ENCODE assay signal across 8 cellular contexts in genomic region chr1:210400043-210400840, GRCh38.
DNase-seq lines count a peak whose midpoint lies in the region; ATAC-seq, FAIRE-seq and TF ChIP-seq lines count a peak whose summit lies in the region.

No MANE protein-coding gene starts in this region.

- DNase-seq in GM06990 (ENCODE audit: extremely low read depth, insufficient read length) = peak; percentile 20
- DNase-seq in Jurkat, Clone E6-1 (ENCODE audit: low read depth, low spot score) = peak; percentile 53
- peak; percentile 68 for DNase-seq in RKO (ENCODE audit: low spot score)
- DNase-seq in frontal cortex (ENCODE audit: low spot score in 2 of 2) = peak; percentile 19 to 58
- DNase-seq in trophoblast cell = peak; percentile 42 to 75
- DNase-seq in mesenteric fat pad (ENCODE audit: low spot score) = no peak

- TF ChIP-seq CTCF in GM06990 (IDR thresholded peaks at IDR 0.05; ENCODE audit: insufficient read depth, low read length, poor library complexity, severe bottlenecking) = peak; percentile 87

- no peak overlapping the region for H4K8ac ChIP-seq in trophoblast cell (ENCODE audit: low read depth, low read length)

- H3K18ac ChIP-seq in trophoblast cell (ENCODE audit: low read length) = no peak overlapping the region

- no peak overlapping the region for H2BK12ac ChIP-seq in trophoblast cell (ENCODE audit: low read length)

- no peak overlapping the region for H3K27ac ChIP-seq in trophoblast cell (ENCODE audit: low read depth, low read length)

- H2BK120ac ChIP-seq in trophoblast cell (ENCODE audit: insufficient read depth, low read length, poor library complexity) = no peak overlapping the region

- no peak for FAIRE-seq in frontal cortex (lab: Jason Lieb, UNC)

- no peak overlapping the region for H3K23ac ChIP-seq in trophoblast cell (ENCODE audit: low read length)

- H4K91ac ChIP-seq in trophoblast cell (ENCODE audit: low read depth, low read length) = no peak overlapping the region

- no peaks in the 10 kb centered on the region for H3K4me1 ChIP-seq in trophoblast cell (ENCODE audit: control insufficient read depth in 1 of 2, insufficient read depth in 2 of 2, low read length in 2 of 2)

- no peaks in the 10 kb centered on the region for H3K36me3 Mint-ChIP-seq in activated T-helper 17 cell treated with anti-CD3 and anti-CD28 coated beads, Interleukin-2, amount 50 U/mL, for 72 hours (ENCODE audit: low read depth)

- no CpG with 5 or more reads among the region's 5 CpGs for WGBS in trophoblast cell (ENCODE audit: extremely low coverage, insufficient coverage, insufficient read length)

- H3K27me3 ChIP-seq in GM06990 (replicated peaks; ENCODE audit: control insufficient read depth, insufficient read depth, low read length) = no peaks in the 10 kb centered on the region
- H3K27me3 ChIP-seq in trophoblast cell (ENCODE audit: insufficient read depth, low read length) = no peaks in the 10 kb centered on the region

- H3K27me3 Mint-ChIP-seq in activated T-helper 17 cell treated with anti-CD3 and anti-CD28 coated beads, Interleukin-2, amount 50 U/mL, for 72 hours = no peaks in the 10 kb centered on the region

- no peaks in the 10 kb centered on the region for H3K79me1 ChIP-seq in trophoblast cell (ENCODE audit: low read length)

- no peak overlapping the region for H3K9ac ChIP-seq in trophoblast cell (ENCODE audit: low read length)

- H4K12ac ChIP-seq in trophoblast cell (ENCODE audit: low read depth, low read length) = no peak overlapping the region

- H3K4me2 ChIP-seq in trophoblast cell (ENCODE audit: low read length) = no peak overlapping the region

- H3K4ac ChIP-seq in trophoblast cell (ENCODE audit: low read depth, low read length) = no peak overlapping the region

- H3K36me3 ChIP-seq in GM06990 (ENCODE audit: control insufficient read depth, insufficient read depth, low read length) = no peaks in the 10 kb centered on the region
- no peaks in the 10 kb centered on the region for H3K36me3 ChIP-seq in trophoblast cell (ENCODE audit: control insufficient read depth in 1 of 2, insufficient read depth in 2 of 2, low read length in 2 of 2)

- H2AK5ac ChIP-seq in trophoblast cell (ENCODE audit: low read length) = no peak overlapping the region

- no peaks in the 10 kb centered on the region for H3K79me2 ChIP-seq in trophoblast cell (ENCODE audit: control insufficient read depth, insufficient read depth, low read length, poor library complexity)

- no peak overlapping the region for H2AFZ ChIP-seq in trophoblast cell (ENCODE audit: insufficient read depth, low read length, poor library complexity)

- H2BK5ac ChIP-seq in trophoblast cell (ENCODE audit: low read depth, low read length, poor library complexity) = no peak overlapping the region

- H3K27ac Mint-ChIP-seq in activated T-helper 17 cell treated with anti-CD3 and anti-CD28 coated beads, Interleukin-2, amount 50 U/mL, for 72 hours = peak overlapping the region; percentile 37

- peaks cover 19% of the 10 kb centered on the region for H3K4me1 Mint-ChIP-seq in activated T-helper 17 cell treated with anti-CD3 and anti-CD28 coated beads, Interleukin-2, amount 50 U/mL, for 72 hours

- peak overlapping the region; percentile 55 for H3K4me3 Mint-ChIP-seq in activated T-helper 17 cell treated with anti-CD3 and anti-CD28 coated beads, Interleukin-2, amount 50 U/mL, for 72 hours

- no peak overlapping the region for H3K14ac ChIP-seq in trophoblast cell (ENCODE audit: low read length)

- ATAC-seq in GM21786 (IDR thresholded peaks at IDR 0.05; ENCODE audit: unreplicated experiment) = peak; percentile 85
- ATAC-seq in activated T-helper 17 cell treated with anti-CD3 and anti-CD28 coated beads, Interleukin-2, amount 50 U/mL, for 72 hours (replicated peaks) = peak; percentile 70

- no peaks in the 10 kb centered on the region for H3K9me3 Mint-ChIP-seq in activated T-helper 17 cell treated with anti-CD3 and anti-CD28 coated beads, Interleukin-2, amount 50 U/mL, for 72 hours

- H3K4me3 ChIP-seq in GM06990 (replicated peaks; ENCODE audit: low read depth, low read length) = no peak overlapping the region
- no peak overlapping the region for H3K4me3 ChIP-seq in Jurkat, Clone E6-1 (ENCODE audit: low read length)
- no peak overlapping the region for H3K4me3 ChIP-seq in trophoblast cell (ENCODE audit: low read depth, low read length)

- H3K9me3 ChIP-seq in trophoblast cell (ENCODE audit: insufficient read depth, low read depth, low read length) = no peaks in the 10 kb centered on the region
